9 cellular contexts compared by ENCODE assay signal in the genomic region with DNA sequence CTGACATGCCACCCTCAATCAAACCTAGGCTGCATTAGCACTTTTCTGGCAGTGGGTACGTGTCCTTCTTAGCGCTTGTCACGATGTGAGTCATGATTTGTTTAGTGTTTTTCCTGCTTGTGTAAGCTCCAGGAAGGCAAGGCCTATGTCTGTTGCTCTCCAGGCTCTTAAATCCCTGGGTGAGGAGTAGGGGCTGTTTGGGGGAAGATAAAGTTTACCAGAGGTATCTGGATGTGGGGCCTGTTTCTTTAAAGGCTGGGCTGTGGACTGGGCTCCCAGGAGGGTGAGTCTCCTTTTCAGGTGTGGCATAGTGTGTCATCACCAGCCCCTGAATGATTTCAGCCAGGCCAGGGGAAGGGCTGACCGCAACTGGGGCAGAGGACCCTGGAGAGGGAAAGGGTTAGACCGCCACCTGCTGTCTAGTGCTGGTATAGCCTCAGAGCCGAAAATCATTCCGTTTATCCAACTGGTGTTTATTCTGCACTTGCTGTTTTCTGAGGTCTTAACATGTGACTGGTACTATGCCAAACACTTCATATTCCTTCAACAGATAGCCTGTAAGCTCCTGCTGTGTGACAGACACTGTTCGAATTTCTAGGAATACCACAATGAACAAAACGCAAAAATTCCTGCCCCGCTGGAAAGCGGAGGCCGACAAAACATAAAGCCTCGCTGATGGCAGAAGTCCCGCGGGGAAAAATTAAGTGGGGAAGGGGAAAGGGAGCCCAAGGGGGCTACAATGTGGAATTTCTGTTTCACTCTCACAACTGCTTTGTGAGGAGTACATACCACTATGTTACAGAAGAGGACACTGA. TPM values are rescaled to one million over a fixed set of nuclear protein-coding genes. Genes with fewer than 3 reads are reported as not detected.
DNase-seq lines count a peak whose midpoint lies in the region; ATAC-seq lines count a peak whose summit lies in the region.
"Had no signal": no experiment of that assay in that cellular context is flagged by ENCODE, and none has a peak within 500 bp of the region (broad histone marks: within the 10 kb centered on the region; RNA-seq: fewer than 3 reads in every experiment).

No MANE protein-coding gene starts in this region.

- peaks cover 24% of the 10 kb centered on the region for H3K4me1 Mint-ChIP-seq in memory B cell
- H3K4me1 Mint-ChIP-seq: activated naive CD4-positive, alpha-beta T cell treated with anti-CD3 and anti-CD28 coated beads, Interleukin-2, amount 50 U/mL, for 24 hours had no signal

- ATAC-seq in memory B cell (ENCODE audit: low read depth) (peak; percentile 28), GM18517 (IDR thresholded peaks at IDR 0.05; ENCODE audit: unreplicated experiment) (no peak)

- no peaks in the 10 kb centered on the region for H3K9me3 Mint-ChIP-seq in memory B cell
- H3K9me3 Mint-ChIP-seq: activated naive CD4-positive, alpha-beta T cell treated with anti-CD3 and anti-CD28 coated beads, Interleukin-2, amount 50 U/mL, for 24 hours had no signal

- peak overlapping the region; percentile 49 for H3K27ac Mint-ChIP-seq in memory B cell
- H3K27ac Mint-ChIP-seq: activated naive CD4-positive, alpha-beta T cell treated with anti-CD3 and anti-CD28 coated beads, Interleukin-2, amount 50 U/mL, for 24 hours had no signal

- DNase-seq in CD1c-positive myeloid dendritic cell (ENCODE audit: extremely low spot score), result peak; percentile 78
- DNase-seq in H4 (ENCODE audit: low spot score), result peak; percentile 79
- DNase-seq in NCI-H748 (lab: John Stamatoyannopoulos, UW; ENCODE audit: unreplicated experiment), result peak; percentile 45
- peak; percentile 42 to 52 for DNase-seq in activated CD4-positive, alpha-beta T cell treated with anti-CD3 and anti-CD28 coated beads, Interleukin-2, amount 50 U/mL, for 24 hours (ENCODE audit: low read depth in 1 of 2, low spot score in 1 of 2)
- peak; percentile 79 for DNase-seq in ecto neural progenitor cell (ENCODE audit: low spot score)
- DNase-seq in memory B cell (ENCODE audit: low spot score in 2 of 2), result peak; percentile 75 to 77
- DNase-seq in stimulated activated CD8-positive, alpha-beta memory T cell treated with anti-CD3 and anti-CD28 coated beads, Interleukin-12 subunit alpha, Interleukin-12 subunit beta, amount 100 ng/mL, for 4 hours (ENCODE audit: low read depth), result peak; percentile 29

- H3K4me3 Mint-ChIP-seq in memory B cell, result peak overlapping the region; percentile 71
- H3K4me3 Mint-ChIP-seq: activated naive CD4-positive, alpha-beta T cell treated with anti-CD3 and anti-CD28 coated beads, Interleukin-2, amount 50 U/mL, for 24 hours had no signal

- H3K36me3 Mint-ChIP-seq in memory B cell, result no peaks in the 10 kb centered on the region
- H3K36me3 Mint-ChIP-seq: activated naive CD4-positive, alpha-beta T cell treated with anti-CD3 and anti-CD28 coated beads, Interleukin-2, amount 50 U/mL, for 24 hours had no signal

- H3K27me3 Mint-ChIP-seq in memory B cell, result peaks cover 3% of the 10 kb centered on the region

RNA-seq across cellular contexts. Expression of gene SERINC2, which starts 9.7 kb away (rescaled TPM):
- 9.9 and 15.0 TPM in 2 replicates for total RNA-seq in H4 (2014; rRNA removed; shearing (Covaris generic))

RNA-seq across cellular contexts. Expression of gene FABP3, which starts 49.8 kb away (rescaled TPM):
- total RNA-seq in H4 (2014; rRNA removed; shearing (Covaris generic)), result not detected in 2 replicates

Comparison
In these comparisons a context has a peak if more than half of its experiments do, and no peak if none do; other contexts are left out.
1. DNase-seq: peak in every context shown above with its lines; median percentile 79 in H4; 79 in ecto neural progenitor cell; 78 in CD1c-positive myeloid dendritic cell; 76 in memory B cell; 47 in activated CD4-positive, alpha-beta T cell treated with anti-CD3 and anti-CD28 coated beads, Interleukin-2, amount 50 U/mL, for 24 hours; 45 in NCI-H748; 29 in stimulated activated CD8-positive, alpha-beta memory T cell treated with anti-CD3 and anti-CD28 coated beads, Interleukin-12 subunit alpha, Interleukin-12 subunit beta, amount 100 ng/mL, for 4 hours.